1 cellular context compared by ENCODE assay signal in genomic region chr17:82370471-82371332, GRCh38.
TF ChIP-seq lines count a peak whose summit lies in the region.

No MANE protein-coding gene starts in this region.

TF ChIP-seq in GM12878, 131 proteins besides CTCF, POLR2A, EP300 and RAD21 (continued from another document):
- TF ChIP-seq WRNIP1 (IDR thresholded peaks at IDR 0.05; ENCODE audit: borderline replicate concordance, low read depth, low read length) (no peak), ZNF274 (IDR thresholded peaks at IDR 0.05; ENCODE audit: insufficient read depth, insufficient read length) (no peak), TBL1XR1 (IDR thresholded peaks at IDR 0.05; ENCODE audit: low read depth, low read length) (no peak), ZNF687 (IDR thresholded peaks at IDR 0.05) (no peak), NKRF (conservative IDR thresholded peaks at IDR 0.05) (no peak), FOS (IDR thresholded peaks at IDR 0.05; ENCODE audit: borderline replicate concordance, extremely low read depth, insufficient read length) (no peak), ASH2L (IDR thresholded peaks at IDR 0.05; ENCODE audit: borderline replicate concordance, low read depth) (no peak), CBFB (IDR thresholded peaks at IDR 0.05; ENCODE audit: low read depth) (no peak), MLLT1 (IDR thresholded peaks at IDR 0.05) (no peak), IRF5 (IDR thresholded peaks at IDR 0.05; ENCODE audit: borderline replicate concordance) (no peak), ESRRA (IDR thresholded peaks at IDR 0.05; ENCODE audit: low read length) (no peak)
